1 cellular context compared by ENCODE assay signal in the genomic region with DNA sequence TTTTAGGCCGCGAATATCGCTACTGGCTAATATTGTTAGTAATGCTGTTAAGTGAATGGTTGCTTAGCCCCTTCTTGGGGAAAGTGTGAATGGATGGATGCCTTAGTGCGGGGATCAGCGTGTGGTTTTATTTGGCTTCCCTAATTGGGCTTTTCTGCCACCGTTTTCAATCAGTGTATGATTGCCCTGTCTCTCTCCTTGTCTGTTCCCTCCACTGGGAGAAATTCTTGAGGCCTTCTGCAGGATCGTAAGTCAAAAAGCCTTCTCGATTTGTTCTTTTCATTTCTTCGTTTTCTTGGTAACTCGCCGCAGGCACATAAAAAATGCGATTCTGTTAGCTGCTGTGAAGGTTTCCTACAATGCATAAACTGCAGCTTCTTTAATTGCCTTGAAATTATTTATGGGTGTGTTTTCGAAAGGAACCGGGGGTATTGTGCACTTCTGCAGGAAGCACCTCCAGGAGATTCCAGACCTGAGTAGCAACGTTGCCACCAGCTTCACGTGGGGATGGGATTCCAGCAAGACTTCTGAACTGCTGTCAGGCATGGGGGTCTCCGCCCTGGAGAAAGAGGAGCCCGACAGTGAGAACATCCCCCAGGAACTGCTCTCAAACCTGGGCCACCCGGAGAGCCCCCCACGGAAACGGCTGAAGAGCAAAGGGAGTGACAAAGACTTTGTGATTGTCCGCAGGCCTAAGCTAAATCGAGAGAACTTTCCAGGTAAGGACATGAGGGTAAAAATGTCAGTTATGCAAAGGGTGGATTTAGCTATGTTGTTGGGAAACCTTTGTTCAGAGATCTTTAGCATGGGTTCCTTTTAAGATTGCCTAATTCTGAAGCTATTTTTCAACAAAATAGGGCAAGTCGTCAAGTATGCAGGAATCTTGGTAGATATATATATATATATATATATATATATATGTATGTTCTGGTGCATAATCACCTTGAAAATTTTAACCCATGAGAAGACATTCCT.
TF ChIP-seq lines count a peak whose summit lies in the region.

No MANE protein-coding gene starts in this region.

TF ChIP-seq in GM23338, 12 proteins besides CTCF, POLR2A, EP300 and RAD21 (continued from another document):
- TF ChIP-seq, protein P1, sequence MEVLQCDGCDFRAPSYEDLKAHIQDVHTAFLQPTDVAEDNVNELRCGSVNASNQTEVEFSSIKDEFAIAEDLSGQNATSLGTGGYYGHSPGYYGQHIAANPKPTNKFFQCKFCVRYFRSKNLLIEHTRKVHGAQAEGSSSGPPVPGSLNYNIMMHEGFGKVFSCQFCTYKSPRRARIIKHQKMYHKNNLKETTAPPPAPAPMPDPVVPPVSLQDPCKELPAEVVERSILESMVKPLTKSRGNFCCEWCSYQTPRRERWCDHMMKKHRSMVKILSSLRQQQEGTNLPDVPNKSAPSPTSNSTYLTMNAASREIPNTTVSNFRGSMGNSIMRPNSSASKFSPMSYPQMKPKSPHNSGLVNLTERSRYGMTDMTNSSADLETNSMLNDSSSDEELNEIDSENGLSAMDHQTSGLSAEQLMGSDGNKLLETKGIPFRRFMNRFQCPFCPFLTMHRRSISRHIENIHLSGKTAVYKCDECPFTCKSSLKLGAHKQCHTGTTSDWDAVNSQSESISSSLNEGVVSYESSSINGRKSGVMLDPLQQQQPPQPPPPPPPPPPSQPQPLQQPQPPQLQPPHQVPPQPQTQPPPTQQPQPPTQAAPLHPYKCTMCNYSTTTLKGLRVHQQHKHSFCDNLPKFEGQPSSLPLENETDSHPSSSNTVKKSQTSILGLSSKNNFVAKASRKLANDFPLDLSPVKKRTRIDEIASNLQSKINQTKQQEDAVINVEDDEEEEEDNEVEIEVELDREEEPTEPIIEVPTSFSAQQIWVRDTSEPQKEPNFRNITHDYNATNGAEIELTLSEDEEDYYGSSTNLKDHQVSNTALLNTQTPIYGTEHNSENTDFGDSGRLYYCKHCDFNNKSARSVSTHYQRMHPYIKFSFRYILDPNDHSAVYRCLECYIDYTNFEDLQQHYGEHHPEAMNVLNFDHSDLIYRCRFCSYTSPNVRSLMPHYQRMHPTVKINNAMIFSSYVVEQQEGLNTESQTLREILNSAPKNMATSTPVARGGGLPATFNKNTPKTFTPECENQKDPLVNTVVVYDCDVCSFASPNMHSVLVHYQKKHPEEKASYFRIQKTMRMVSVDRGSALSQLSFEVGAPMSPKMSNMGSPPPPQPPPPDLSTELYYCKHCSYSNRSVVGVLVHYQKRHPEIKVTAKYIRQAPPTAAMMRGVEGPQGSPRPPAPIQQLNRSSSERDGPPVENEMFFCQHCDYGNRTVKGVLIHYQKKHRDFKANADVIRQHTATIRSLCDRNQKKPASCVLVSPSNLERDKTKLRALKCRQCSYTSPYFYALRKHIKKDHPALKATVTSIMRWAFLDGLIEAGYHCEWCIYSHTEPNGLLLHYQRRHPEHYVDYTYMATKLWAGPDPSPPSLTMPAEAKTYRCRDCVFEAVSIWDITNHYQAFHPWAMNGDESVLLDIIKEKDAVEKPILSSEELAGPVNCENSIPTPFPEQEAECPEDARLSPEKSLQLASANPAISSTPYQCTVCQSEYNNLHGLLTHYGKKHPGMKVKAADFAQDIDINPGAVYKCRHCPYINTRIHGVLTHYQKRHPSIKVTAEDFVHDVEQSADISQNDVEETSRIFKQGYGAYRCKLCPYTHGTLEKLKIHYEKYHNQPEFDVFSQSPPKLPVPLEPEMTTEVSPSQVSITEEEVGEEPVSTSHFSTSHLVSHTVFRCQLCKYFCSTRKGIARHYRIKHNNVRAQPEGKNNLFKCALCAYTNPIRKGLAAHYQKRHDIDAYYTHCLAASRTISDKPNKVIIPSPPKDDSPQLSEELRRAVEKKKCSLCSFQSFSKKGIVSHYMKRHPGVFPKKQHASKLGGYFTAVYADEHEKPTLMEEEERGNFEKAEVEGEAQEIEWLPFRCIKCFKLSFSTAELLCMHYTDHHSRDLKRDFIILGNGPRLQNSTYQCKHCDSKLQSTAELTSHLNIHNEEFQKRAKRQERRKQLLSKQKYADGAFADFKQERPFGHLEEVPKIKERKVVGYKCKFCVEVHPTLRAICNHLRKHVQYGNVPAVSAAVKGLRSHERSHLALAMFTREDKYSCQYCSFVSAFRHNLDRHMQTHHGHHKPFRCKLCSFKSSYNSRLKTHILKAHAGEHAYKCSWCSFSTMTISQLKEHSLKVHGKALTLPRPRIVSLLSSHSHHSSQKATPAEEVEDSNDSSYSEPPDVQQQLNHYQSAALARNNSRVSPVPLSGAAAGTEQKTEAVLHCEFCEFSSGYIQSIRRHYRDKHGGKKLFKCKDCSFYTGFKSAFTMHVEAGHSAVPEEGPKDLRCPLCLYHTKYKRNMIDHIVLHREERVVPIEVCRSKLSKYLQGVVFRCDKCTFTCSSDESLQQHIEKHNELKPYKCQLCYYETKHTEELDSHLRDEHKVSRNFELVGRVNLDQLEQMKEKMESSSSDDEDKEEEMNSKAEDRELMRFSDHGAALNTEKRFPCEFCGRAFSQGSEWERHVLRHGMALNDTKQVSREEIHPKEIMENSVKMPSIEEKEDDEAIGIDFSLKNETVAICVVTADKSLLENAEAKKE (CRISPR knock-in tag; IDR thresholded peaks at IDR 0.05): no peak
- TF ChIP-seq, protein P2, sequence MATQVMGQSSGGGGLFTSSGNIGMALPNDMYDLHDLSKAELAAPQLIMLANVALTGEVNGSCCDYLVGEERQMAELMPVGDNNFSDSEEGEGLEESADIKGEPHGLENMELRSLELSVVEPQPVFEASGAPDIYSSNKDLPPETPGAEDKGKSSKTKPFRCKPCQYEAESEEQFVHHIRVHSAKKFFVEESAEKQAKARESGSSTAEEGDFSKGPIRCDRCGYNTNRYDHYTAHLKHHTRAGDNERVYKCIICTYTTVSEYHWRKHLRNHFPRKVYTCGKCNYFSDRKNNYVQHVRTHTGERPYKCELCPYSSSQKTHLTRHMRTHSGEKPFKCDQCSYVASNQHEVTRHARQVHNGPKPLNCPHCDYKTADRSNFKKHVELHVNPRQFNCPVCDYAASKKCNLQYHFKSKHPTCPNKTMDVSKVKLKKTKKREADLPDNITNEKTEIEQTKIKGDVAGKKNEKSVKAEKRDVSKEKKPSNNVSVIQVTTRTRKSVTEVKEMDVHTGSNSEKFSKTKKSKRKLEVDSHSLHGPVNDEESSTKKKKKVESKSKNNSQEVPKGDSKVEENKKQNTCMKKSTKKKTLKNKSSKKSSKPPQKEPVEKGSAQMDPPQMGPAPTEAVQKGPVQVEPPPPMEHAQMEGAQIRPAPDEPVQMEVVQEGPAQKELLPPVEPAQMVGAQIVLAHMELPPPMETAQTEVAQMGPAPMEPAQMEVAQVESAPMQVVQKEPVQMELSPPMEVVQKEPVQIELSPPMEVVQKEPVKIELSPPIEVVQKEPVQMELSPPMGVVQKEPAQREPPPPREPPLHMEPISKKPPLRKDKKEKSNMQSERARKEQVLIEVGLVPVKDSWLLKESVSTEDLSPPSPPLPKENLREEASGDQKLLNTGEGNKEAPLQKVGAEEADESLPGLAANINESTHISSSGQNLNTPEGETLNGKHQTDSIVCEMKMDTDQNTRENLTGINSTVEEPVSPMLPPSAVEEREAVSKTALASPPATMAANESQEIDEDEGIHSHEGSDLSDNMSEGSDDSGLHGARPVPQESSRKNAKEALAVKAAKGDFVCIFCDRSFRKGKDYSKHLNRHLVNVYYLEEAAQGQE (IDR thresholded peaks at IDR 0.05; ENCODE audit: unreplicated experiment): no peak
- TF ChIP-seq EZH2 (IDR thresholded peaks at IDR 0.05; ENCODE audit: low read depth, unreplicated experiment) (no peak), CREB1 (CRISPR knock-in tag; IDR thresholded peaks at IDR 0.05; ENCODE audit: low read depth) (no peak), POLR2AphosphoS5 (IDR thresholded peaks at IDR 0.05; ENCODE audit: low read depth) (no peak), NANOG (IDR thresholded peaks at IDR 0.05; ENCODE audit: borderline replicate concordance) (no peak)
- TF ChIP-seq, protein P3, sequence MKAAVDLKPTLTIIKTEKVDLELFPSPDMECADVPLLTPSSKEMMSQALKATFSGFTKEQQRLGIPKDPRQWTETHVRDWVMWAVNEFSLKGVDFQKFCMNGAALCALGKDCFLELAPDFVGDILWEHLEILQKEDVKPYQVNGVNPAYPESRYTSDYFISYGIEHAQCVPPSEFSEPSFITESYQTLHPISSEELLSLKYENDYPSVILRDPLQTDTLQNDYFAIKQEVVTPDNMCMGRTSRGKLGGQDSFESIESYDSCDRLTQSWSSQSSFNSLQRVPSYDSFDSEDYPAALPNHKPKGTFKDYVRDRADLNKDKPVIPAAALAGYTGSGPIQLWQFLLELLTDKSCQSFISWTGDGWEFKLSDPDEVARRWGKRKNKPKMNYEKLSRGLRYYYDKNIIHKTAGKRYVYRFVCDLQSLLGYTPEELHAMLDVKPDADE (IDR thresholded peaks at IDR 0.05): no peak
TF ChIP-seq in GM23338: peak in this region for 0.
